ENCODE assay signal across 10 cellular contexts in the genomic region with DNA sequence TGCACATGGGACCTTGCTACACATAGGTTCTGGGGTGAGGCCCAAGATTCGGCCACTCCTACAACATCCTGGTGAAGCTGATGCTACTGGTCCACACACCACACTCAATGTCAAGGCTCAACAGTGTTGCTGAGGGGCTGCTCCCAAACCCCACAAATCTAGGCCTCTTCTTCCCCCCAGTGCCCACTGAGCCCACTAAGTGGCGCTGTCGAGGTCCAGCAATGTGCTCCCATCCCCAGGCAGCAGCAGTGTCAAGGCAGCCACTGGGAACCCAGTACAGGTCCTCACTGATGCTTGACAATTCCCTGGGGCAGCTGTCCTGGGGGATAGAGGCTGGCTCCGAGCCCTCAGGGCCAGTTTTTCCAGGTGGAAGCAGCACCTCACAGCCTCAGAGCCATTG. TPM values are rescaled to one million over a fixed set of nuclear protein-coding genes. Genes with fewer than 3 reads are reported as not detected.
DNase-seq lines count a peak whose midpoint lies in the region; ATAC-seq and TF ChIP-seq lines count a peak whose summit lies in the region.
"Had no signal": no experiment of that assay in that cellular context is flagged by ENCODE, and none has a peak within 500 bp of the region (broad histone marks: within the 10 kb centered on the region; RNA-seq: fewer than 3 reads in every experiment).

No MANE protein-coding gene starts in this region.

- H3K27me3 Mint-ChIP-seq in activated T-helper 17 cell treated with anti-CD3 and anti-CD28 coated beads, Interleukin-2, amount 50 U/mL, for 72 hours, result no peaks in the 10 kb centered on the region
- H3K27me3 Mint-ChIP-seq in neural crest cell (ENCODE audit: low read depth), result peaks cover 51% of the 10 kb centered on the region

- TF ChIP-seq CTCF in HL-60 (IDR thresholded peaks at IDR 0.05; ENCODE audit: insufficient read depth, low read length), result peak; percentile 20
- TF ChIP-seq CTCF in neural crest cell (conservative IDR thresholded peaks at IDR 0.05), result peak; percentile 51

- H3K4me3 Mint-ChIP-seq in activated T-helper 17 cell treated with anti-CD3 and anti-CD28 coated beads, Interleukin-2, amount 50 U/mL, for 72 hours, result no peak overlapping the region
- H3K4me3 Mint-ChIP-seq in neural crest cell, result no peak overlapping the region

- peak; percentile 32 to 34 for DNase-seq in activated CD4-positive, alpha-beta T cell treated with anti-CD3 and anti-CD28 coated beads, Interleukin-2, amount 50 U/mL, for 48 hours
- no peak for DNase-seq in activated CD4-positive, alpha-beta T cell treated with anti-CD3 and anti-CD28 coated beads, Interleukin-2, amount 50 U/mL, for 4 hours
- DNase-seq in HL-60 (ENCODE audit: low read depth in 1 of 2, low spot score in 1 of 2) (no peak), neural crest cell (ENCODE audit: low read depth, low spot score) (peak; percentile 40)
- DNase-seq: KG1, kidney had no signal

- H3K27ac Mint-ChIP-seq in activated T-helper 17 cell treated with anti-CD3 and anti-CD28 coated beads, Interleukin-2, amount 50 U/mL, for 72 hours, result no peak overlapping the region
- no peak overlapping the region for H3K27ac Mint-ChIP-seq in neural crest cell (ENCODE audit: unreplicated experiment)

- H3K4me1 Mint-ChIP-seq in activated T-helper 17 cell treated with anti-CD3 and anti-CD28 coated beads, Interleukin-2, amount 50 U/mL, for 72 hours, result no peaks in the 10 kb centered on the region
- peaks cover 3% of the 10 kb centered on the region for H3K4me1 Mint-ChIP-seq in neural crest cell

- H3K4me3 ChIP-seq in HL-60 (replicated peaks; ENCODE audit: insufficient read depth, low read length), result no peak overlapping the region

- H3K9me3 Mint-ChIP-seq in activated T-helper 17 cell treated with anti-CD3 and anti-CD28 coated beads, Interleukin-2, amount 50 U/mL, for 72 hours, result no peaks in the 10 kb centered on the region
- H3K9me3 Mint-ChIP-seq in neural crest cell, result no peaks in the 10 kb centered on the region

- no peaks in the 10 kb centered on the region for H3K36me3 Mint-ChIP-seq in activated T-helper 17 cell treated with anti-CD3 and anti-CD28 coated beads, Interleukin-2, amount 50 U/mL, for 72 hours (ENCODE audit: low read depth)
- no peaks in the 10 kb centered on the region for H3K36me3 Mint-ChIP-seq in neural crest cell (ENCODE audit: low read depth)

- no peaks in the 10 kb centered on the region for H3K27me3 ChIP-seq in HL-60 (ENCODE audit: insufficient read depth, poor library complexity, severe bottlenecking)

- H3K27ac ChIP-seq in HL-60 (replicated peaks), result no peak overlapping the region

- peak; percentile 38 for ATAC-seq in activated T-helper 17 cell treated with anti-CD3 and anti-CD28 coated beads, Interleukin-2, amount 50 U/mL, for 72 hours (replicated peaks)
- no peak for ATAC-seq in GM19035 (IDR thresholded peaks at IDR 0.05; ENCODE audit: unreplicated experiment)
- ATAC-seq in HG03175 (IDR thresholded peaks at IDR 0.05; ENCODE audit: unreplicated experiment), result no peak
- no peak for ATAC-seq in GM18907 (IDR thresholded peaks at IDR 0.05; ENCODE audit: unreplicated experiment)

RNA-seq across cellular contexts. Expression of gene SCN5A, which starts 21.5 kb away (rescaled TPM):
- total RNA-seq in activated T-helper 17 cell treated with anti-CD3 and anti-CD28 coated beads, Interleukin-2, amount 50 U/mL, for 72 hours, result under 1 TPM; 0.35 to 0.85 TPM
- total RNA-seq in neural crest cell, result 0.41 and 1.2 TPM in 2 replicates

Comparison
In these comparisons a context has a peak if more than half of its experiments do, and no peak if none do; other contexts are left out.
1. DNase-seq: peak in activated CD4-positive, alpha-beta T cell treated with anti-CD3 and anti-CD28 coated beads, Interleukin-2, amount 50 U/mL, for 48 hours (2 of 2) and neural crest cell (single experiment); none in activated CD4-positive, alpha-beta T cell treated with anti-CD3 and anti-CD28 coated beads, Interleukin-2, amount 50 U/mL, for 4 hours (0 of 2) and HL-60 (0 of 2).